ENCODE assay signal across 1 cellular context in the genomic region with DNA sequence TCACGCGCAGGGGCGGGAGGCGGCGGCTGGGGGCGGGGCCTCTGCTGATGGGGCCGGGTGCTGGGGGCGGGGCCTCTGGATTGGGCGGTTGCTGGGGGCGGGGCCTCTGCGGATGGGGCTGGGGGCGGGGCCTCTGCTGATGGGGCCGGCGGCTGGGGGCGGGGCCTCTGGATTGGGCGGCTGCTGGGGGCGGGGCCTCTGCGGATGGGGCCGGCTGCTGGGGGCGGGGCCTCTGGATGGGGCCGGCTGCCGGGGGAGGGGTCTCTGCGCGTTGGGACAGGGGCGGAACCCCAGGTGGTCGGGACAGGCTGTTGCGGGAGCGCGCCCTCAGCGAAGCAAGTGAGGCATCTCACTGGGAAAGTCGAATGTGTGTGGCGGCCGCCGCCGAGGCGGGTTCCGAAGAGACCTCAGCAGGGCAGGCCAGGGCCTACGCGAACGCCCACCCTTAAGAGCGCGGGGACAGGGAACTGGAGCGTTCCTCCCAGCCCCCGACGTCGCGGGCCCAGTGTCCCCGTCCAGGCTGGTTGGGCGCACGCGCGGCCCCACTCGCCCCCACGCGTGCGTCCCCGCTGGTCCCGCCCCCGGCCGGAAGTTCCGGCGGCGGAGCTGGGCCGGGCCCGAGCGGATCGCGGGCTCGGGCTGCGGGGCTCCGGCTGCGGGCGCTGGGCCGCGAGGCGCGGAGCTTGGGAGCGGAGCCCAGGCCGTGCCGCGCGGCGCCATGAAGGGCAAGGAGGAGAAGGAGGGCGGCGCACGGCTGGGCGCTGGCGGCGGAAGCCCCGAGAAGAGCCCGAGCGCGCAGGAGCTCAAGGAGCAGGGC.
TF ChIP-seq lines count a peak whose summit lies in the region.

A gene (plus strand): TSS at position 603 of the 817 bp plus-strand sequence. CDS start 116 bp downstream, at position 719.

TF ChIP-seq in HepG2, 621 proteins besides CTCF, POLR2A, EP300 and RAD21 (continued from another document and continues in another):
- TF ChIP-seq FOSL1 (CRISPR knock-in tag; IDR thresholded peaks at IDR 0.05; ENCODE audit: borderline replicate concordance) (0 out of 2 replicates have a peak, but pooled peaks have one; percentile 17), ZNF124 (CRISPR knock-in tag; IDR thresholded peaks at IDR 0.05) (no peak), ZFY (CRISPR knock-in tag; IDR thresholded peaks at IDR 0.05) (peak; percentile 75), NONO (IDR thresholded peaks at IDR 0.05) (no peak), NONO (CRISPR knock-in tag; conservative IDR thresholded peaks at IDR 0.05) (0 out of 2 replicates have a peak, but pooled peaks have one; percentile 26), RNF2 (conservative IDR thresholded peaks at IDR 0.05; ENCODE audit: low read depth) (no peak), MXI1 (IDR thresholded peaks at IDR 0.05; ENCODE audit: borderline replicate concordance, low read depth, low read length) (peak; percentile 63; the same call in 1 of the 3 replicates), STAG1 (CRISPR knock-in tag; IDR thresholded peaks at IDR 0.05) (peak; percentile 7; the same call in 1 of the 2 replicates), YEATS4 (CRISPR knock-in tag; IDR thresholded peaks at IDR 0.05; ENCODE audit: borderline replicate concordance) (peak; percentile 73), AGO1 (IDR thresholded peaks at IDR 0.05; ENCODE audit: low read depth, low read length, poor library complexity, severe bottlenecking) (no peak), MAZ (IDR thresholded peaks at IDR 0.05; ENCODE audit: borderline replicate concordance, low read depth, low read length) (peak; percentile 41; the same call in 1 of the 2 replicates), MAZ (CRISPR knock-in tag; IDR thresholded peaks at IDR 0.05; ENCODE audit: low read depth) (no peak; the same call in none of the 2 replicates), POLR2G (IDR thresholded peaks at IDR 0.05; ENCODE audit: low read depth, low read length) (peak; percentile 63), SAP130 (CRISPR knock-in tag; IDR thresholded peaks at IDR 0.05; ENCODE audit: low read depth) (peak; percentile 55; the same call in 1 of the 2 replicates), NR2F6 (IDR thresholded peaks at IDR 0.05) (no peak), NR2F6 (CRISPR knock-in tag; IDR thresholded peaks at IDR 0.05) (no peak), PHF8 (CRISPR knock-in tag; IDR thresholded peaks at IDR 0.05) (peak; percentile 64), FLYWCH1 (CRISPR knock-in tag; IDR thresholded peaks at IDR 0.05) (no peak), MYC (CRISPR knock-in tag; IDR thresholded peaks at IDR 0.05; ENCODE audit: borderline replicate concordance) (peak; percentile 70), HNRNPUL1 (IDR thresholded peaks at IDR 0.05; ENCODE audit: low read depth, low read length) (no peak), ZNF644 (CRISPR knock-in tag; IDR thresholded peaks at IDR 0.05; ENCODE audit: low read depth) (no peak), ZNF354B (CRISPR knock-in tag; IDR thresholded peaks at IDR 0.05) (no peak), HOXA3 (CRISPR knock-in tag; IDR thresholded peaks at IDR 0.05) (peak; percentile 39; the same call in 1 of the 2 replicates), KLF9 (CRISPR knock-in tag; IDR thresholded peaks at IDR 0.05; ENCODE audit: low read depth) (no peak), ZSCAN21 (CRISPR knock-in tag; IDR thresholded peaks at IDR 0.05; ENCODE audit: borderline replicate concordance) (peak; percentile 56; the same call in 1 of the 2 replicates), KAT8 (CRISPR knock-in tag; IDR thresholded peaks at IDR 0.05) (no peak), THAP11 (CRISPR knock-in tag; IDR thresholded peaks at IDR 0.05) (peak; percentile 59; the same call in 1 of the 2 replicates), GABPA (IDR thresholded peaks at IDR 0.05; ENCODE audit: low read depth, low read length) (peak; percentile 95), GABPA (CRISPR knock-in tag; IDR thresholded peaks at IDR 0.05; ENCODE audit: low read depth) (peak; percentile 61; the same call in 1 of the 2 replicates), ZNF446 (CRISPR knock-in tag; IDR thresholded peaks at IDR 0.05) (peak; percentile 19; the same call in 1 of the 2 replicates), ZNF777 (CRISPR knock-in tag; IDR thresholded peaks at IDR 0.05) (peak; percentile 99), ETV5 (CRISPR knock-in tag; IDR thresholded peaks at IDR 0.05; ENCODE audit: borderline replicate concordance) (peak; percentile 47), ZNF790 (CRISPR knock-in tag; IDR thresholded peaks at IDR 0.05; ENCODE audit: borderline replicate concordance) (peak; percentile 50)
- TF ChIP-seq, protein P1, sequence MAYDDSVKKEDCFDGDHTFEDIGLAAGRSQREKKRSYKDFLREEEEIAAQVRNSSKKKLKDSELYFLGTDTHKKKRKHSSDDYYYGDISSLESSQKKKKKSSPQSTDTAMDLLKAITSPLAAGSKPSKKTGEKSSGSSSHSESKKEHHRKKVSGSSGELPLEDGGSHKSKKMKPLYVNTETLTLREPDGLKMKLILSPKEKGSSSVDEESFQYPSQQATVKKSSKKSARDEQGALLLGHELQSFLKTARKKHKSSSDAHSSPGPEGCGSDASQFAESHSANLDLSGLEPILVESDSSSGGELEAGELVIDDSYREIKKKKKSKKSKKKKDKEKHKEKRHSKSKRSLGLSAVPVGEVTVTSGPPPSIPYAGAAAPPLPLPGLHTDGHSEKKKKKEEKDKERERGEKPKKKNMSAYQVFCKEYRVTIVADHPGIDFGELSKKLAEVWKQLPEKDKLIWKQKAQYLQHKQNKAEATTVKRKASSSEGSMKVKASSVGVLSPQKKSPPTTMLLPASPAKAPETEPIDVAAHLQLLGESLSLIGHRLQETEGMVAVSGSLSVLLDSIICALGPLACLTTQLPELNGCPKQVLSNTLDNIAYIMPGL (CRISPR knock-in tag; IDR thresholded peaks at IDR 0.05; ENCODE audit: borderline replicate concordance in 1 of 2, low read depth in 1 of 2), result 0 out of 4 replicates have a peak, but pooled peaks of 1 of the 2 experiments have one; percentile 12
- TF ChIP-seq, protein P2, sequence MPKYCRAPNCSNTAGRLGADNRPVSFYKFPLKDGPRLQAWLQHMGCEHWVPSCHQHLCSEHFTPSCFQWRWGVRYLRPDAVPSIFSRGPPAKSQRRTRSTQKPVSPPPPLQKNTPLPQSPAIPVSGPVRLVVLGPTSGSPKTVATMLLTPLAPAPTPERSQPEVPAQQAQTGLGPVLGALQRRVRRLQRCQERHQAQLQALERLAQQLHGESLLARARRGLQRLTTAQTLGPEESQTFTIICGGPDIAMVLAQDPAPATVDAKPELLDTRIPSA (CRISPR knock-in tag; IDR thresholded peaks at IDR 0.05; ENCODE audit: borderline replicate concordance), result 0 out of 2 replicates have a peak, but pooled peaks have one; percentile 43
- TF ChIP-seq, protein P3, sequence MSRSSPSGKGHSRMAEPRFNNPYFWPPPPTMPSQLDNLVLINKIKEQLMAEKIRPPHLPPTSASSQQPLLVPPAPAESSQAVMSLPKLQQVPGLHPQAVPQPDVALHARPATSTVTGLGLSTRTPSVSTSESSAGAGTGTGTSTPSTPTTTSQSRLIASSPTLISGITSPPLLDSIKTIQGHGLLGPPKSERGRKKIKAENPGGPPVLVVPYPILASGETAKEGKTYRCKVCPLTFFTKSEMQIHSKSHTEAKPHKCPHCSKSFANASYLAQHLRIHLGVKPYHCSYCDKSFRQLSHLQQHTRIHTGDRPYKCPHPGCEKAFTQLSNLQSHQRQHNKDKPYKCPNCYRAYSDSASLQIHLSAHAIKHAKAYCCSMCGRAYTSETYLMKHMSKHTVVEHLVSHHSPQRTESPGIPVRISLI (CRISPR knock-in tag; IDR thresholded peaks at IDR 0.05; ENCODE audit: borderline replicate concordance), result no peak
- TF ChIP-seq, protein P4, sequence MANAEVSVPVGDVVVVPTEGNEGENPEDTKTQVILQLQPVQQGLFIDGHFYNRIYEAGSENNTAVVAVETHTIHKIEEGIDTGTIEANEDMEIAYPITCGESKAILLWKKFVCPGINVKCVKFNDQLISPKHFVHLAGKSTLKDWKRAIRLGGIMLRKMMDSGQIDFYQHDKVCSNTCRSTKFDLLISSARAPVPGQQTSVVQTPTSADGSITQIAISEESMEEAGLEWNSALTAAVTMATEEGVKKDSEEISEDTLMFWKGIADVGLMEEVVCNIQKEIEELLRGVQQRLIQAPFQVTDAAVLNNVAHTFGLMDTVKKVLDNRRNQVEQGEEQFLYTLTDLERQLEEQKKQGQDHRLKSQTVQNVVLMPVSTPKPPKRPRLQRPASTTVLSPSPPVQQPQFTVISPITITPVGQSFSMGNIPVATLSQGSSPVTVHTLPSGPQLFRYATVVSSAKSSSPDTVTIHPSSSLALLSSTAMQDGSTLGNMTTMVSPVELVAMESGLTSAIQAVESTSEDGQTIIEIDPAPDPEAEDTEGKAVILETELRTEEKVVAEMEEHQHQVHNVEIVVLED (CRISPR knock-in tag; IDR thresholded peaks at IDR 0.05; ENCODE audit: borderline replicate concordance), result 0 out of 2 replicates have a peak, but pooled peaks have one; percentile 43
- TF ChIP-seq, protein P5, sequence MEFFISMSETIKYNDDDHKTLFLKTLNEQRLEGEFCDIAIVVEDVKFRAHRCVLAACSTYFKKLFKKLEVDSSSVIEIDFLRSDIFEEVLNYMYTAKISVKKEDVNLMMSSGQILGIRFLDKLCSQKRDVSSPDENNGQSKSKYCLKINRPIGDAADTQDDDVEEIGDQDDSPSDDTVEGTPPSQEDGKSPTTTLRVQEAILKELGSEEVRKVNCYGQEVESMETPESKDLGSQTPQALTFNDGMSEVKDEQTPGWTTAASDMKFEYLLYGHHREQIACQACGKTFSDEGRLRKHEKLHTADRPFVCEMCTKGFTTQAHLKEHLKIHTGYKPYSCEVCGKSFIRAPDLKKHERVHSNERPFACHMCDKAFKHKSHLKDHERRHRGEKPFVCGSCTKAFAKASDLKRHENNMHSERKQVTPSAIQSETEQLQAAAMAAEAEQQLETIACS (CRISPR knock-in tag; IDR thresholded peaks at IDR 0.05), result peak; percentile 70; the same call in 1 of the 2 replicates
- TF ChIP-seq, protein P6, sequence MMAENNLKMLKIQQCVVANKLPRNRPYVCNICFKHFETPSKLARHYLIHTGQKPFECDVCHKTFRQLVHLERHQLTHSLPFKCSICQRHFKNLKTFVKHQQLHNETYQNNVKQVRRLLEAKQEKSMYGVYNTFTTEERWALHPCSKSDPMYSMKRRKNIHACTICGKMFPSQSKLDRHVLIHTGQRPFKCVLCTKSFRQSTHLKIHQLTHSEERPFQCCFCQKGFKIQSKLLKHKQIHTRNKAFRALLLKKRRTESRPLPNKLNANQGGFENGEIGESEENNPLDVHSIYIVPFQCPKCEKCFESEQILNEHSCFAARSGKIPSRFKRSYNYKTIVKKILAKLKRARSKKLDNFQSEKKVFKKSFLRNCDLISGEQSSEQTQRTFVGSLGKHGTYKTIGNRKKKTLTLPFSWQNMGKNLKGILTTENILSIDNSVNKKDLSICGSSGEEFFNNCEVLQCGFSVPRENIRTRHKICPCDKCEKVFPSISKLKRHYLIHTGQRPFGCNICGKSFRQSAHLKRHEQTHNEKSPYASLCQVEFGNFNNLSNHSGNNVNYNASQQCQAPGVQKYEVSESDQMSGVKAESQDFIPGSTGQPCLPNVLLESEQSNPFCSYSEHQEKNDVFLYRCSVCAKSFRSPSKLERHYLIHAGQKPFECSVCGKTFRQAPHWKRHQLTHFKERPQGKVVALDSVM (CRISPR knock-in tag; IDR thresholded peaks at IDR 0.05), result no peak
- TF ChIP-seq, protein P7, sequence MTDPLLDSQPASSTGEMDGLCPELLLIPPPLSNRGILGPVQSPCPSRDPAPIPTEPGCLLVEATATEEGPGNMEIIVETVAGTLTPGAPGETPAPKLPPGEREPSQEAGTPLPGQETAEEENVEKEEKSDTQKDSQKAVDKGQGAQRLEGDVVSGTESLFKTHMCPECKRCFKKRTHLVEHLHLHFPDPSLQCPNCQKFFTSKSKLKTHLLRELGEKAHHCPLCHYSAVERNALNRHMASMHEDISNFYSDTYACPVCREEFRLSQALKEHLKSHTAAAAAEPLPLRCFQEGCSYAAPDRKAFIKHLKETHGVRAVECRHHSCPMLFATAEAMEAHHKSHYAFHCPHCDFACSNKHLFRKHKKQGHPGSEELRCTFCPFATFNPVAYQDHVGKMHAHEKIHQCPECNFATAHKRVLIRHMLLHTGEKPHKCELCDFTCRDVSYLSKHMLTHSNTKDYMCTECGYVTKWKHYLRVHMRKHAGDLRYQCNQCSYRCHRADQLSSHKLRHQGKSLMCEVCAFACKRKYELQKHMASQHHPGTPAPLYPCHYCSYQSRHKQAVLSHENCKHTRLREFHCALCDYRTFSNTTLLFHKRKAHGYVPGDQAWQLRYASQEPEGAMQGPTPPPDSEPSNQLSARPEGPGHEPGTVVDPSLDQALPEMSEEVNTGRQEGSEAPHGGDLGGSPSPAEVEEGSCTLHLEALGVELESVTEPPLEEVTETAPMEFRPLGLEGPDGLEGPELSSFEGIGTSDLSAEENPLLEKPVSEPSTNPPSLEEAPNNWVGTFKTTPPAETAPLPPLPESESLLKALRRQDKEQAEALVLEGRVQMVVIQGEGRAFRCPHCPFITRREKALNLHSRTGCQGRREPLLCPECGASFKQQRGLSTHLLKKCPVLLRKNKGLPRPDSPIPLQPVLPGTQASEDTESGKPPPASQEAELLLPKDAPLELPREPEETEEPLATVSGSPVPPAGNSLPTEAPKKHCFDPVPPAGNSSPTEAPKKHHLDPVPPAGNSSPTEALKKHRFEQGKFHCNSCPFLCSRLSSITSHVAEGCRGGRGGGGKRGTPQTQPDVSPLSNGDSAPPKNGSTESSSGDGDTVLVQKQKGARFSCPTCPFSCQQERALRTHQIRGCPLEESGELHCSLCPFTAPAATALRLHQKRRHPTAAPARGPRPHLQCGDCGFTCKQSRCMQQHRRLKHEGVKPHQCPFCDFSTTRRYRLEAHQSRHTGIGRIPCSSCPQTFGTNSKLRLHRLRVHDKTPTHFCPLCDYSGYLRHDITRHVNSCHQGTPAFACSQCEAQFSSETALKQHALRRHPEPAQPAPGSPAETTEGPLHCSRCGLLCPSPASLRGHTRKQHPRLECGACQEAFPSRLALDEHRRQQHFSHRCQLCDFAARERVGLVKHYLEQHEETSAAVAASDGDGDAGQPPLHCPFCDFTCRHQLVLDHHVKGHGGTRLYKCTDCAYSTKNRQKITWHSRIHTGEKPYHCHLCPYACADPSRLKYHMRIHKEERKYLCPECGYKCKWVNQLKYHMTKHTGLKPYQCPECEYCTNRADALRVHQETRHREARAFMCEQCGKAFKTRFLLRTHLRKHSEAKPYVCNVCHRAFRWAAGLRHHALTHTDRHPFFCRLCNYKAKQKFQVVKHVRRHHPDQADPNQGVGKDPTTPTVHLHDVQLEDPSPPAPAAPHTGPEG (CRISPR knock-in tag; IDR thresholded peaks at IDR 0.05), result no peak; the same call in 1 of the 2 replicates
- TF ChIP-seq, protein P8, sequence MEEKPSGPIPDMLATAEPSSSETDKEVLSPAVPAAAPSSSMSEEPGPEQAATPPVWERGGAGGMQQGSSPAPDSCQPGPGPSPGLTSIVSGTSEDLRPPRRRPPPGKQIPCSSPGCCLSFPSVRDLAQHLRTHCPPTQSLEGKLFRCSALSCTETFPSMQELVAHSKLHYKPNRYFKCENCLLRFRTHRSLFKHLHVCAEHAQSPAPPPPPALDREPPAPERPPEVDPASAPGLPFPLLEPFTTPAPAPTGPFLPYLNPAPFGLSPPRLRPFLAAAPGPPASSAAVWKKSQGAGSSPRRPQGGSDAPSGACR (CRISPR knock-in tag; IDR thresholded peaks at IDR 0.05), result 0 out of 2 replicates have a peak, but pooled peaks have one; percentile 8
